20 cellular contexts compared by ENCODE assay signal in the genomic region with DNA sequence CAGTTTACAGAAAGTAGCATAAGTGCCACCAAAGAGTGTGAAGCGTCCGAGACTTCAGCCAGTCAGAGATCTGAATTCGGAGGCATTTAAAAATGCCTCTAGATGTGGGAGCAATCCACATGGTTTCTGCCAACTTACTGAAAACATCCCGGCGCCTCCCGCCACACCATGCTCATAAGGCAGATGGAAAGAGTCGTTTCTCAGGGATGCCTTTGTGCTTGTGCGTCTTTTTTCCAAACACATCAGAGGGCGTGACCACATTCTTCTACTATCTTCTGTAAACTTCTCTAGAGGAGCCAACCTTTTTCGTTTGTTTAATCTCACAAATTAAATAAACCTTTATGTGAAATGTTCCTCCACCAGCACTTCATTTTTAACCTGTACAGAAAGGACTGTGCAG.
DNase-seq lines count a peak whose midpoint lies in the region; ATAC-seq, FAIRE-seq and TF ChIP-seq lines count a peak whose summit lies in the region.
"Had no signal": no experiment of that assay in that cellular context is flagged by ENCODE, and none has a peak within 500 bp of the region (broad histone marks: within the 10 kb centered on the region; RNA-seq: fewer than 3 reads in every experiment).

No MANE protein-coding gene starts in this region.

- H3K27ac ChIP-seq in left lung (peak overlapping the region; percentile 57 to 65), sigmoid colon (peak overlapping the region; percentile 86 to 99 (median 94))
- H3K27ac ChIP-seq: parathyroid adenoma had no signal

- DNase-seq in AG08396 (ENCODE audit: low spot score), result peak; percentile 69
- peak; percentile 79 for DNase-seq in amniotic epithelial cell (ENCODE audit: low read depth)
- no peak for DNase-seq in left lung
- no peak for DNase-seq in sigmoid colon
- DNase-seq in RCC 7860 (ENCODE audit: low spot score), result no peak
- no peak for DNase-seq in NCI-H2081 (lab: John Stamatoyannopoulos, UW)
- DNase-seq in pons (ENCODE audit: low spot score), result no peak
- DNase-seq: activated naive CD4-positive, alpha-beta T cell treated with anti-CD3 and anti-CD28 coated beads, Interleukin-2, amount 10 ng/mL, durations not matched to agents 7 days and 5 days; activated T-cell treated with anti-CD3 and anti-CD28 coated beads for 4 hours; CD8-positive, alpha-beta T cell; foreskin melanocyte; MG63; NCI-H187 treated with DMSO at 0.1 percent for 48 hours; NCI-H446 treated with DMSO at 0.1 percent for 48 hours; stimulated activated CD4-positive, alpha-beta T cell treated with anti-CD3 and anti-CD28 coated beads, Interleukin-4, amount 100 ng/mL, for 4 hours had no signal

- H3K4me1 ChIP-seq in left lung (peaks cover 21 to 55% of the 10 kb centered on the region in 2 donors), sigmoid colon (peaks cover 0 to 99% (median 91%) of the 10 kb centered on the region in 4 donors)
- H3K4me1 ChIP-seq: parathyroid adenoma had no signal

- H3K27me3 ChIP-seq in left lung (no peaks in the 10 kb centered on the region), sigmoid colon (no peaks in the 10 kb centered on the region)
- H3K27me3 ChIP-seq: MG63 had no signal

- TF ChIP-seq POLR2A in sigmoid colon (IDR thresholded peaks at IDR 0.05), result no peak

- ATAC-seq in left lung, result peak; percentile 47
- ATAC-seq in HG02870 (IDR thresholded peaks at IDR 0.05; ENCODE audit: unreplicated experiment), result no peak
- ATAC-seq: CD8-positive, alpha-beta T cell; left lobe of liver had no signal

- intact Hi-C loops in left lung (cut with DNase I), result no loop called here
- intact Hi-C loops in sigmoid colon (cut with DNase I), result no loop called here

- 12 to 59% methylated on average over 10 of the region's 10 CpGs for WGBS in sigmoid colon, 2 donors

- H3K36me3 ChIP-seq in left lung (peaks cover 0 to 9% of the 10 kb centered on the region in 2 donors), sigmoid colon (peaks cover 0 to 25% (median 8%) of the 10 kb centered on the region in 4 donors)
- H3K36me3 ChIP-seq: MG63 had no signal

- TF ChIP-seq CTCF in left lung (IDR thresholded peaks at IDR 0.05) (no peak), sigmoid colon (IDR thresholded peaks at IDR 0.05) (no peak)

- FAIRE-seq in RCC 7860 (lab: Jason Lieb, UNC), result no peak
- FAIRE-seq: colon had no signal

- no peaks in the 10 kb centered on the region for H3K9me3 ChIP-seq in left lung
- no peaks in the 10 kb centered on the region for H3K9me3 ChIP-seq in sigmoid colon
- H3K9me3 ChIP-seq: MG63 had no signal

- no peak for TF ChIP-seq EP300 in sigmoid colon (IDR thresholded peaks at IDR 0.05)

- H3K4me3 ChIP-seq in left lung, result no peak overlapping the region
- H3K4me3 ChIP-seq in sigmoid colon, result no peak overlapping the region
- H3K4me3 ChIP-seq: MG63, skin epidermis had no signal

Comparison
In these comparisons a context has a peak if more than half of its experiments do, and no peak if none do; other contexts are left out.
1. DNase-seq: peak in AG08396 (single experiment) and amniotic epithelial cell (single experiment); none in left lung (0 of 2), sigmoid colon (single experiment), RCC 7860 (single experiment), NCI-H2081 (0 of 2) and pons (single experiment).